1 cellular context compared by ENCODE assay signal in genomic region chr5:170360712-170361501, GRCh38.
TF ChIP-seq lines count a peak whose summit lies in the region.

No MANE protein-coding gene starts in this region.

TF ChIP-seq in K562, 482 proteins besides CTCF, POLR2A, EP300 and RAD21 (continued from another document):
- TF ChIP-seq MGA (IDR thresholded peaks at IDR 0.05) (no peak), DNMT1 (IDR thresholded peaks at IDR 0.05) (no peak), ZNF589 (CRISPR knock-in tag; IDR thresholded peaks at IDR 0.05; ENCODE audit: low read depth) (no peak), TFAP4 (CRISPR knock-in tag; IDR thresholded peaks at IDR 0.05; ENCODE audit: borderline replicate concordance) (0 out of 2 replicates have a peak, but pooled peaks have one; percentile 21), MAX (CRISPR knock-in tag; IDR thresholded peaks at IDR 0.05) (peak; percentile 80), SPI1 (IDR thresholded peaks at IDR 0.05; ENCODE audit: borderline replicate concordance, low read depth, low read length) (peak; percentile 71; the same call in 1 of the 2 replicates)
